In the genomic region with DNA sequence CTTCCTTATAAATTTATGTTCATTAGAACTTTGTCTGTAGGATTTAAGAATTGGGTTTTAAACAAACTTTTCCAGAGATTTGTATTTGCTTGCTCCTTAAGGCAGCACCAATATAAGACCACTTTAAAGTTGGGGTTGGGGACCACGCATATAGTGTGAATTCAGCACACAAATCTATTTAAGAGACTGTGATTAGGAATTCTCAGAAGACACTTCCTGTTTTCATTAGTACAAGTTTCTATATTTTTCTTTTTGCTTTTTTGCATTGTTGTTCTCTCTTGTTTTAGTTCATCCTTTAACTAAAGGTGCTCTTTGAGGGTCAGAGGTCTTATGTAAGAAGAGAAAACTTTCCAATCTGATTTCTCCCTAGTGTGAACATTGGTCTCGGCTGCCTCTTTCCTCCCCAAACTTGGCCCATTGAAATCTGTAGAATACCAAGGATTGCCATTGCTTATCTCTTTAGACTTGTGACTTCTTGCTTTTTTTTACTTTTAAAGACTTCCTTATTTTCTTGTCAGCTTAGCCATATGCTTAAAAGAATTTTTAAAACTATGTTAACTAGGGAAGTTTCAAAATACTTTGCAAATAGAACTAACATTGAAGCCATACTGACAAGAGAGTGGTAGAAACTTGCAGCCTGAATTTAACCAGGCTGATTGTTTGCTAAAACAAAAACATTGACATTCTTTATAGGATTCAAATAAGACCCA, we compare ENCODE assay signal across 19 cellular contexts.
DNase-seq lines count a peak whose midpoint lies in the region; ATAC-seq and TF ChIP-seq lines count a peak whose summit lies in the region.
"Had no signal": no experiment of that assay in that cellular context is flagged by ENCODE, and none has a peak within 500 bp of the region (broad histone marks: within the 10 kb centered on the region; RNA-seq: fewer than 3 reads in every experiment).

No MANE protein-coding gene starts in this region.

- peaks cover 7% of the 10 kb centered on the region for H3K36me3 Mint-ChIP-seq in MCF 10A (ENCODE audit: insufficient read depth, unreplicated experiment)
- no peaks in the 10 kb centered on the region for H3K36me3 Mint-ChIP-seq in activated T-cell treated with anti-CD3 and anti-CD28 coated beads, Interleukin-2, amount 50 U/mL, for 4 hours (ENCODE audit: insufficient read depth)
- H3K36me3 Mint-ChIP-seq: brain; CD4-positive, alpha-beta memory T cell had no signal

- peak overlapping the region; percentile 83 for H3K27ac ChIP-seq in mammary epithelial cell (ENCODE audit: insufficient read depth, low read depth, low read length)
- peak overlapping the region; percentile 93 for H3K27ac ChIP-seq in brain microvascular endothelial cell
- H3K27ac ChIP-seq in muscle layer of duodenum (ENCODE audit: low read length) = peak overlapping the region; percentile 61
- H3K27ac ChIP-seq: left ventricle myocardium inferior, testis had no signal

- no peak overlapping the region for H3K9ac ChIP-seq in mammary epithelial cell (ENCODE audit: insufficient read depth, low read length)

- H4K20me1 ChIP-seq in mammary epithelial cell (ENCODE audit: insufficient read depth, low read length) = no peaks in the 10 kb centered on the region

- POLR2A ChIA-PET in MCF 10A (lab: Yijun Ruan, JAX) = interaction anchor here (0.6 to 1.6 kb wide), 3 partner anchors 35 to 202 kb away, joined by 3 read pairs; no protein-coding TSS in a partner anchor

- H3K27ac Mint-ChIP-seq in MCF 10A (ENCODE audit: low read depth, unreplicated experiment) = no peak overlapping the region
- H3K27ac Mint-ChIP-seq: activated CD4-positive, alpha-beta memory T cell treated with anti-CD3 and anti-CD28 coated beads, Interleukin-2, amount 10 ng/mL, durations not matched to agents 7 days and 5 days; CD4-positive, alpha-beta memory T cell; WTC11 had no signal

- DNase-seq in mammary epithelial cell = no peak
- no peak for DNase-seq in MCF 10A (ENCODE audit: unreplicated experiment)
- DNase-seq in brain microvascular endothelial cell = no peak
- no peak for DNase-seq in NK-92 treated with Interleukin-12 subunit alpha and Interleukin-12 subunit beta, amount 100 ng/mL, for 24 hours (lab: John Stamatoyannopoulos, UW)
- DNase-seq in activated T-cell treated with anti-CD3 and anti-CD28 coated beads, Interleukin-2, amount 50 U/mL, for 4 hours = no peak
- no peak for DNase-seq in GM10266 (ENCODE audit: extremely low spot score)
- DNase-seq: activated CD4-positive, alpha-beta memory T cell treated with anti-CD3 and anti-CD28 coated beads, Interleukin-2, amount 10 ng/mL, durations not matched to agents 7 days and 5 days; activated naive CD4-positive, alpha-beta T cell treated with anti-CD3 and anti-CD28 coated beads, Interleukin-2, amount 50 U/mL, for 16 hours; activated T-cell treated with anti-CD3 and anti-CD28 coated beads, Interleukin-2, amount 50 U/mL, for 1 hour; CD4-positive, alpha-beta memory T cell; DND-41; left ventricle myocardium inferior; NCI-H2029; T-helper 1 cell; testis had no signal

- H3K27me3 ChIP-seq in mammary epithelial cell (ENCODE audit: insufficient read depth, low read length) = no peaks in the 10 kb centered on the region
- H3K27me3 ChIP-seq in brain microvascular endothelial cell (replicated peaks) = no peaks in the 10 kb centered on the region
- no peaks in the 10 kb centered on the region for H3K27me3 ChIP-seq in muscle layer of duodenum (ENCODE audit: low read depth, low read length)
- H3K27me3 ChIP-seq: testis had no signal

- no TSS peak for BruUV-seq in mammary epithelial cell (replicated peaks; lab: Mats Ljungman, UMichigan)
- BruUV-seq in MCF 10A (replicated peaks; lab: Mats Ljungman, UMichigan) = no TSS peak

- peaks cover 21% of the 10 kb centered on the region for H3K4me1 Mint-ChIP-seq in MCF 10A (ENCODE audit: insufficient read depth, unreplicated experiment)
- no peaks in the 10 kb centered on the region for H3K4me1 Mint-ChIP-seq in activated T-cell treated with anti-CD3 and anti-CD28 coated beads, Interleukin-2, amount 50 U/mL, for 4 hours (ENCODE audit: low read depth)
- H3K4me1 Mint-ChIP-seq: activated CD4-positive, alpha-beta memory T cell treated with anti-CD3 and anti-CD28 coated beads, Interleukin-2, amount 10 ng/mL, durations not matched to agents 7 days and 5 days; brain; CD4-positive, alpha-beta memory T cell had no signal

- TF ChIP-seq CTCF in mammary epithelial cell (conservative IDR thresholded peaks at IDR 0.05 in 1 of 2, IDR thresholded peaks at IDR 0.05 in 1 of 2; ENCODE audit: extremely low read depth in 1 of 2, insufficient read depth in 1 of 2, low read depth in 1 of 2, low read length in 2 of 2) (no peak), MCF 10A (IDR thresholded peaks at IDR 0.05; ENCODE audit: unreplicated experiment) (no peak), brain microvascular endothelial cell (IDR thresholded peaks at IDR 0.05; ENCODE audit: low read depth, low read length, missing control alignments) (no peak), GM10266 (IDR thresholded peaks at IDR 0.05; ENCODE audit: control insufficient read depth, insufficient read depth, low read depth, missing control alignments) (no peak)

- no peaks in the 10 kb centered on the region for H3K36me3 ChIP-seq in mammary epithelial cell (ENCODE audit: insufficient read depth, low read length)
- no peaks in the 10 kb centered on the region for H3K36me3 ChIP-seq in brain microvascular endothelial cell (replicated peaks)
- no peaks in the 10 kb centered on the region for H3K36me3 ChIP-seq in muscle layer of duodenum (ENCODE audit: control insufficient read depth in 1 of 2, insufficient read depth in 2 of 2, low read length in 2 of 2)
- H3K36me3 ChIP-seq: left ventricle myocardium inferior had no signal

- H3K27me3 Mint-ChIP-seq in MCF 10A (ENCODE audit: insufficient read depth, unreplicated experiment) = no peaks in the 10 kb centered on the region
- H3K27me3 Mint-ChIP-seq in activated T-cell treated with anti-CD3 and anti-CD28 coated beads, Interleukin-2, amount 50 U/mL, for 4 hours (ENCODE audit: low read depth) = no peaks in the 10 kb centered on the region
- H3K27me3 Mint-ChIP-seq: activated CD4-positive, alpha-beta memory T cell treated with anti-CD3 and anti-CD28 coated beads, Interleukin-2, amount 10 ng/mL, durations not matched to agents 7 days and 5 days; CD4-positive, alpha-beta memory T cell had no signal

- WGBS in mammary epithelial cell (ENCODE audit: low coverage, missing lambda C conversion rate) = 96% methylated on average over 2 of the region's 2 CpGs

- H3K4me2 ChIP-seq in mammary epithelial cell (ENCODE audit: insufficient read depth, low read depth, low read length) = no peak overlapping the region

- CTCF ChIA-PET in mammary epithelial cell (lab: Charles Lee; ENCODE audit: low non-redundant PET) = interaction anchor here (0.6 kb wide), 1 partner anchor 245 kb away, joined by 5 read pairs; no protein-coding TSS in a partner anchor
- CTCF ChIA-PET in MCF 10A (lab: Yijun Ruan, JAX) = interaction anchor here (0.6 kb wide), 1 partner anchor 131 kb away, joined by 3 read pairs; no protein-coding TSS in a partner anchor

- dilution Hi-C loops in mammary epithelial cell (cut with HindIII; ENCODE audit: low sequenced_read_pairs) = no loop called here

- in situ Hi-C loops in mammary epithelial cell (cut with MboI; ENCODE audit: low sequenced_read_pairs in 2 of 2) (no loop called here), brain microvascular endothelial cell (cut with HindIII; ENCODE audit: low pct_ligation_motif_present, low sequenced_read_pairs) (no loop called here)

- no peak overlapping the region for H3K4me3 ChIP-seq in mammary epithelial cell (replicated peaks in 1 of 3; ENCODE audit: insufficient read depth in 1 of 3, low read depth in 2 of 3, low read length in 3 of 3)
- no peak overlapping the region for H3K4me3 ChIP-seq in brain microvascular endothelial cell (ENCODE audit: low read depth, low read length)
- H3K4me3 ChIP-seq in muscle layer of duodenum (ENCODE audit: low read depth in 1 of 2, low read length in 2 of 2) = no peak overlapping the region
- H3K4me3 ChIP-seq: left ventricle myocardium inferior, testis had no signal

- no peak overlapping the region for H2AFZ ChIP-seq in mammary epithelial cell (ENCODE audit: low read depth, low read length)

- H3K9me3 ChIP-seq in mammary epithelial cell (replicated peaks; ENCODE audit: insufficient read depth, low read length) (peaks cover 6% of the 10 kb centered on the region), muscle layer of duodenum (ENCODE audit: control insufficient read depth in 1 of 2, low read length in 2 of 2) (no peaks in the 10 kb centered on the region)
- H3K9me3 ChIP-seq: testis had no signal

- peaks cover 26% of the 10 kb centered on the region for H3K4me1 ChIP-seq in mammary epithelial cell (ENCODE audit: insufficient read depth, low read length)
- no peaks in the 10 kb centered on the region for H3K4me1 ChIP-seq in muscle layer of duodenum (ENCODE audit: control insufficient read depth in 1 of 2, insufficient read depth in 2 of 2, low read length in 2 of 2)
- H3K4me1 ChIP-seq: left ventricle myocardium inferior, testis had no signal

- H3K9me3 Mint-ChIP-seq in MCF 10A (ENCODE audit: unreplicated experiment) = no peaks in the 10 kb centered on the region
- H3K9me3 Mint-ChIP-seq in activated T-cell treated with anti-CD3 and anti-CD28 coated beads, Interleukin-2, amount 50 U/mL, for 4 hours = no peaks in the 10 kb centered on the region
- H3K9me3 Mint-ChIP-seq: activated CD4-positive, alpha-beta memory T cell treated with anti-CD3 and anti-CD28 coated beads, Interleukin-2, amount 10 ng/mL, durations not matched to agents 7 days and 5 days had no signal

- no peaks in the 10 kb centered on the region for H3K79me2 ChIP-seq in mammary epithelial cell (ENCODE audit: insufficient read depth, low read length)

- intact Hi-C loops in mammary epithelial cell (cut with micrococcal nuclease) (loop anchor here (2.0 to 5.0 kb wide), 2 partner anchors 245 to 263 kb away; partner anchors contain the start of gene FN1), MCF 10A (cut with micrococcal nuclease) (no loop called here)

- H3K4me3 Mint-ChIP-seq in MCF 10A (ENCODE audit: unreplicated experiment) = no peak overlapping the region
- no peak overlapping the region for H3K4me3 Mint-ChIP-seq in activated T-cell treated with anti-CD3 and anti-CD28 coated beads, Interleukin-2, amount 50 U/mL, for 4 hours
- H3K4me3 Mint-ChIP-seq: activated CD4-positive, alpha-beta memory T cell treated with anti-CD3 and anti-CD28 coated beads, Interleukin-2, amount 10 ng/mL, durations not matched to agents 7 days and 5 days; brain; CD4-positive, alpha-beta memory T cell; WTC11 had no signal

- no peak for ATAC-seq in esophagus mucosa
- no peak for ATAC-seq in activated T-cell treated with anti-CD3 and anti-CD28 coated beads, Interleukin-2, amount 50 U/mL, for 4 hours
- ATAC-seq: WTC11 had no signal
